Comparison of ENCODE assay signal across 14 cellular contexts in genomic region chr17:68379150-68379510, GRCh38.
A peak's percentile ranks its signal among the peaks of the same experiment; 100 is the strongest.
DNase-seq lines count a peak whose midpoint lies in the region; ATAC-seq, FAIRE-seq and TF ChIP-seq lines count a peak whose summit lies in the region.
"Had no signal": no experiment of that assay in that cellular context is flagged by ENCODE, and none has a peak within 500 bp of the region (broad histone marks: within the 10 kb centered on the region; RNA-seq: fewer than 3 reads in every experiment).

No MANE protein-coding gene starts in this region.

- H3K27me3 ChIP-seq in esophagus muscularis mucosa (no peaks in the 10 kb centered on the region), pancreas (no peaks in the 10 kb centered on the region), tibial nerve (no peaks in the 10 kb centered on the region)

- H3K27ac Mint-ChIP-seq in activated CD8-positive, alpha-beta memory T cell treated with anti-CD3 and anti-CD28 coated beads, Interleukin-2, amount 10 ng/mL, durations not matched to agents 7 days and 5 days, result no peak overlapping the region
- H3K27ac Mint-ChIP-seq: activated T-helper 1 cell treated with anti-CD3 and anti-CD28 coated beads, Interleukin-12 subunit alpha, Interleukin-12 subunit beta, Interleukin-2, Interleukin-4 antibody, amounts not matched to agents 30 ng/mL and 10 ng/mL and 1 ng/mL, durations not matched to agents 14 hours and 24 hours and 36 hours; stimulated activated naive B cell treated with anti-CD40 and anti-IgM and Interleukin-4, amounts not matched to agents 10 μg/mL and 1 μg/mL and 100 μg/mL, for 72 hours had no signal

- TF ChIP-seq POLR2A in esophagus muscularis mucosa (IDR thresholded peaks at IDR 0.05; ENCODE audit: low read depth) (no peak), tibial nerve (IDR thresholded peaks at IDR 0.05) (no peak)

- intact Hi-C loops in esophagus muscularis mucosa (cut with DNase I), result no loop called here
- intact Hi-C loops in pancreas (cut with DNase I), result no loop called here

- no peak for DNase-seq in esophagus muscularis mucosa (ENCODE audit: extremely low spot score)
- no peak for DNase-seq in pancreas
- no peak for DNase-seq in tibial nerve (ENCODE audit: low spot score in 2 of 2)
- no peak for DNase-seq in NCI-H2081 (lab: John Stamatoyannopoulos, UW)
- DNase-seq in activated CD8-positive, alpha-beta memory T cell treated with anti-CD3 and anti-CD28 coated beads, Interleukin-2, amount 10 ng/mL, durations not matched to agents 7 days and 5 days, result no peak
- DNase-seq: activated CD4-positive, alpha-beta T cell treated with anti-CD3 and anti-CD28 coated beads, Interleukin-2, amount 50 U/mL, for 4 hours; hippocampal formation; stimulated activated CD4-positive, alpha-beta T cell treated with anti-CD3 and anti-CD28 coated beads, Interleukin-4, amount 100 ng/mL, for 4 hours; stimulated activated naive B cell treated with anti-CD40 and anti-IgM and Interleukin-4, amounts not matched to agents 10 μg/mL and 1 μg/mL and 100 μg/mL, for 72 hours had no signal

- CTCF ChIA-PET in activated CD8-positive, alpha-beta memory T cell treated with anti-CD3 and anti-CD28 coated beads, Interleukin-2, amount 10 ng/mL, durations not matched to agents 7 days and 5 days (lab: Charles Lee), result no interaction called here

- H3K36me3 Mint-ChIP-seq in activated CD8-positive, alpha-beta memory T cell treated with anti-CD3 and anti-CD28 coated beads, Interleukin-2, amount 10 ng/mL, durations not matched to agents 7 days and 5 days, result peaks cover 25% of the 10 kb centered on the region

- TF ChIP-seq EP300 in esophagus muscularis mucosa (IDR thresholded peaks at IDR 0.05) (no peak), tibial nerve (IDR thresholded peaks at IDR 0.05) (no peak)

- no peaks in the 10 kb centered on the region for H3K9me3 Mint-ChIP-seq in activated CD8-positive, alpha-beta memory T cell treated with anti-CD3 and anti-CD28 coated beads, Interleukin-2, amount 10 ng/mL, durations not matched to agents 7 days and 5 days (ENCODE audit: low read depth)
- H3K9me3 Mint-ChIP-seq: activated T-helper 1 cell treated with anti-CD3 and anti-CD28 coated beads, Interleukin-12 subunit alpha, Interleukin-12 subunit beta, Interleukin-2, Interleukin-4 antibody, amounts not matched to agents 30 ng/mL and 10 ng/mL and 1 ng/mL, durations not matched to agents 14 hours and 24 hours and 36 hours; stimulated activated naive B cell treated with anti-CD40 and anti-IgM and Interleukin-4, amounts not matched to agents 10 μg/mL and 1 μg/mL and 100 μg/mL, for 72 hours had no signal

- H3K4me3 Mint-ChIP-seq in activated CD8-positive, alpha-beta memory T cell treated with anti-CD3 and anti-CD28 coated beads, Interleukin-2, amount 10 ng/mL, durations not matched to agents 7 days and 5 days, result no peak overlapping the region
- H3K4me3 Mint-ChIP-seq: activated T-helper 1 cell treated with anti-CD3 and anti-CD28 coated beads, Interleukin-12 subunit alpha, Interleukin-12 subunit beta, Interleukin-2, Interleukin-4 antibody, amounts not matched to agents 30 ng/mL and 10 ng/mL and 1 ng/mL, durations not matched to agents 14 hours and 24 hours and 36 hours; stimulated activated naive B cell treated with anti-CD40 and anti-IgM and Interleukin-4, amounts not matched to agents 10 μg/mL and 1 μg/mL and 100 μg/mL, for 72 hours had no signal

- ATAC-seq in pancreas (no peak), HG02571 (IDR thresholded peaks at IDR 0.05; ENCODE audit: unreplicated experiment) (no peak), HG02852 (IDR thresholded peaks at IDR 0.05; ENCODE audit: unreplicated experiment) (no peak)
- no peak for ATAC-seq in activated CD8-positive, alpha-beta memory T cell treated with anti-CD3 and anti-CD28 coated beads, Interleukin-2, amount 10 ng/mL, durations not matched to agents 7 days and 5 days
- ATAC-seq: stimulated activated naive B cell treated with anti-CD40 and anti-IgM and Interleukin-4, amounts not matched to agents 10 μg/mL and 1 μg/mL and 100 μg/mL, for 72 hours had no signal

- FAIRE-seq in pancreas (lab: Jason Lieb, UNC), result no peak
- FAIRE-seq: endometrium had no signal

- H3K36me3 ChIP-seq in esophagus muscularis mucosa (no peaks in the 10 kb centered on the region), pancreas (no peaks in the 10 kb centered on the region), tibial nerve (no peaks in the 10 kb centered on the region)

- H3K4me1 ChIP-seq in esophagus muscularis mucosa, result peaks cover 36 to 45% (median 41%) of the 10 kb centered on the region in 4 donors
- peaks cover 13 to 21% (median 21%) of the 10 kb centered on the region in 3 donors for H3K4me1 ChIP-seq in pancreas
- peaks cover 0 to 42% (median 26%) of the 10 kb centered on the region in 4 donors for H3K4me1 ChIP-seq in tibial nerve

- 88% methylated on average over 4 of the region's 4 CpGs for WGBS in esophagus muscularis mucosa
- 54 to 60% methylated on average over 4 of the region's 4 CpGs for WGBS in pancreas, 2 donors
- WGBS in tibial nerve, 2 donors, result 73 to 76% methylated on average over 4 of the region's 4 CpGs

- TF ChIP-seq CTCF in VCaP (conservative IDR thresholded peaks at IDR 0.05) (no peak), esophagus muscularis mucosa (IDR thresholded peaks at IDR 0.05) (no peak), pancreas (IDR thresholded peaks at IDR 0.05) (no peak), tibial nerve (IDR thresholded peaks at IDR 0.05) (no peak)

- H3K4me3 ChIP-seq in esophagus muscularis mucosa (no peak overlapping the region), pancreas (no peak overlapping the region), tibial nerve (no peak overlapping the region)

- H3K9me3 ChIP-seq in esophagus muscularis mucosa, result no peaks in the 10 kb centered on the region
- H3K9me3 ChIP-seq in pancreas, result no peaks in the 10 kb centered on the region
- H3K9me3 ChIP-seq in tibial nerve, result no peaks in the 10 kb centered on the region

- H3K4me1 Mint-ChIP-seq in activated CD8-positive, alpha-beta memory T cell treated with anti-CD3 and anti-CD28 coated beads, Interleukin-2, amount 10 ng/mL, durations not matched to agents 7 days and 5 days, result peaks cover 25% of the 10 kb centered on the region
- H3K4me1 Mint-ChIP-seq: stimulated activated naive B cell treated with anti-CD40 and anti-IgM and Interleukin-4, amounts not matched to agents 10 μg/mL and 1 μg/mL and 100 μg/mL, for 72 hours had no signal

- H3K27me3 Mint-ChIP-seq in activated CD8-positive, alpha-beta memory T cell treated with anti-CD3 and anti-CD28 coated beads, Interleukin-2, amount 10 ng/mL, durations not matched to agents 7 days and 5 days, result no peaks in the 10 kb centered on the region

- peak overlapping the region; percentile 98 for H3K27ac ChIP-seq in VCaP
- H3K27ac ChIP-seq in esophagus muscularis mucosa (replicated peaks in 1 of 4), result peak overlapping the region; percentile 84 to 93 (median 92)
- H3K27ac ChIP-seq in pancreas, result peak overlapping the region; percentile 74 to 92 (median 84)
- peak overlapping the region; percentile 83 to 97 (median 88) for H3K27ac ChIP-seq in tibial nerve
